Comparison of ENCODE assay signal across 1 cellular context in the genomic region with DNA sequence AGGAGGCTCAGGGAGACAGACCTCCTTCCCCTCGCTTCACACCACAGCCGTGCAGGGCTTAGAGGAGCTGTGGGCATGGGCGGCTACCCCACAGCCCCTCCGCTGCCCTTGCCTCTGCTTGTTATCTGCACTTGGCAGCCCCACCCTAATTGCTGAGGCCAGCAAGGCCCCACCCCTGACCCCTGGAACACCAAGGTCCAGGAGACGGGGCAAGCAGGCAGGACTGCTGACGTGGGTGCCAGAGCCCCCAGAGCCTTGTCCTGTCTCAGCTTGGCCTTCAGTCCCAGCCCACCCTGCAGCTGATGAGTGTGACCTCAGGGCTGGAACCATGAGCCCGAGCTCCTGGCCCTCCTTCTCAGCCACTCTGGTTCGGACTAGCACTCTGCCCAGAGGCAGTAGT.
TF ChIP-seq lines count a peak whose summit lies in the region.

No MANE protein-coding gene starts in this region.

TF ChIP-seq in H1, 55 proteins besides CTCF, POLR2A, EP300 and RAD21 (continued from another document):
- TF ChIP-seq GTF2F1 (IDR thresholded peaks at IDR 0.05; ENCODE audit: borderline replicate concordance, low read depth, low read length) (no peak), SIRT6 (IDR thresholded peaks at IDR 0.05; ENCODE audit: low read length) (no peak), ZNF274 (IDR thresholded peaks at IDR 0.05; ENCODE audit: borderline replicate concordance, extremely low read depth, low read length) (no peak), USF2 (IDR thresholded peaks at IDR 0.05; ENCODE audit: low read length) (no peak), BACH1 (IDR thresholded peaks at IDR 0.05; ENCODE audit: low read length) (no peak), EGR1 (IDR thresholded peaks at IDR 0.05; ENCODE audit: borderline replicate concordance, low read depth, low read length) (no peak), SP4 (IDR thresholded peaks at IDR 0.05; ENCODE audit: low read length) (no peak), BRCA1 (IDR thresholded peaks at IDR 0.05; ENCODE audit: low read depth, low read length) (no peak), KDM1A (IDR thresholded peaks at IDR 0.05; ENCODE audit: borderline replicate concordance, low read length) (no peak), SAP30 (IDR thresholded peaks at IDR 0.05; ENCODE audit: insufficient read depth, insufficient replicate concordance, low read length) (no peak)
- TF ChIP-seq, protein P1, sequence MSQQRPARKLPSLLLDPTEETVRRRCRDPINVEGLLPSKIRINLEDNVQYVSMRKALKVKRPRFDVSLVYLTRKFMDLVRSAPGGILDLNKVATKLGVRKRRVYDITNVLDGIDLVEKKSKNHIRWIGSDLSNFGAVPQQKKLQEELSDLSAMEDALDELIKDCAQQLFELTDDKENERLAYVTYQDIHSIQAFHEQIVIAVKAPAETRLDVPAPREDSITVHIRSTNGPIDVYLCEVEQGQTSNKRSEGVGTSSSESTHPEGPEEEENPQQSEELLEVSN (IDR thresholded peaks at IDR 0.05), result no peak
- TF ChIP-seq, protein P2, sequence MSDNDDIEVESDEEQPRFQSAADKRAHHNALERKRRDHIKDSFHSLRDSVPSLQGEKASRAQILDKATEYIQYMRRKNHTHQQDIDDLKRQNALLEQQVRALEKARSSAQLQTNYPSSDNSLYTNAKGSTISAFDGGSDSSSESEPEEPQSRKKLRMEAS (IDR thresholded peaks at IDR 0.05), result no peak
